8 cellular contexts compared by ENCODE assay signal in the genomic region with DNA sequence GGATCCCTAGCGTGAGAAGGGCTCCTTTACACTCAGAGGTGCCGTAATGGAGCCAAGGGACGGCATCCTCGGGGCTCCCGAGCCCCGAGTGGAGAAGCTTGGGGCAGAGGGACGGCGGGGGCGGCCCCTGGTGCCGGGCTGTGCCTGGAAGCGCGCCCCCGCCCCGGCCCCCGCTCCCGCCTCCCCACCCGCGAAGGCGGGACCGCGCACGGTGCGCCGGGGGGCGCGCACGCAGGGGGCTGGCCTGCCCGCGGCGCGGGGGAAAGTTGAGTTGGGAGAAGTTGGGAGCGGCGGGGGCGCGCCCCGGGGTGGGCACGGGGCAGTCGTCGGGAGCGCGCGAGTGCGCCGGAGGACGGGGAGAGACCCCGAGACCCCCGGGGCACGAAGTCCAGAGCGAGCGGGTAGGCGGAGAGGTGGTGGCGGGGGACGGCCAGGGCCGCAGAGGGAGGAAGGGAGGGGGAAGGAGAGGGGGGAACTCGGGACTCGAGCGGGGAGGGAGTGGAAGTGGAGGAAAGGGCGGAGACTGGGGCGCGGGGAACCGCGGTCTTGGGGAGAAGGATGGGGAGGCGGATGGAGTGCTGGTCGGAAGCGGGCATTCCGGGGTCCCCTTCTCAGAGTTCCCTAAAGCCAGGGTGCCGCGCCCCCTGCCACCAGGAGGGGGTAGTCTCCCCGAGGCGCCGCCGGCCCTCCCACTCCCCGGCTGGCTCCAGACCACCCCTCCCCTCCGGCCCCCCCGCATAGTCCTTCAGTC. TPM values are rescaled to one million over a fixed set of nuclear protein-coding genes. Genes with fewer than 3 reads are reported as not detected.
A peak's percentile ranks its signal among the peaks of the same experiment; 100 is the strongest.
DNase-seq lines count a peak whose midpoint lies in the region; ATAC-seq, FAIRE-seq and TF ChIP-seq lines count a peak whose summit lies in the region.

TSS of gene SLC4A2 (plus strand) at position 228 of the 751 bp plus-strand sequence. CDS start 2,399 bp downstream, outside the sequence.

- H3K4me3 ChIP-seq in adrenal gland (peak within 1 kb of the TSS; percentile 40 to 98 (median 72)), heart left ventricle (peak within 1 kb of the TSS; percentile 68 to 100 (median 90))

- H3K27me3 ChIP-seq in adrenal gland (no peaks in the 10 kb centered on the region), heart left ventricle (no peaks in the 10 kb centered on the region)

- H3K9me3 ChIP-seq in adrenal gland (replicated peaks in 1 of 3): no peaks in the 10 kb centered on the region
- no peaks in the 10 kb centered on the region for H3K9me3 ChIP-seq in heart left ventricle

- H3K27ac ChIP-seq in adrenal gland (peak within 1 kb of the TSS; percentile 92 to 96 (median 96)), heart left ventricle (peak within 1 kb of the TSS; percentile 90 to 99 (median 98))

- WGBS in adrenal gland, 4 donors: 1 to 2% (median 1%) methylated on average over 19 to 75 of the region's 75 CpGs
- 0 to 1% (median 1%) methylated on average over 46 to 75 of the region's 75 CpGs for whole genome bisulfite sequencing in heart left ventricle, 4 donors

- peaks cover 0 to 7% of the 10 kb centered on the region in 2 donors for H3K36me3 ChIP-seq in adrenal gland (replicated peaks in 1 of 2)
- peaks cover 0 to 12% (median 8%) of the 10 kb centered on the region in 9 donors for H3K36me3 ChIP-seq in heart left ventricle

- H3K4me1 ChIP-seq in adrenal gland (replicated peaks in 1 of 2) (peaks cover 40 to 57% of the 10 kb centered on the region in 2 donors), heart left ventricle (peaks cover 9 to 55% (median 48%) of the 10 kb centered on the region in 12 donors)

- peak in 5 of 6 experiments; percentile 9 to 48 (median 39) for TF ChIP-seq CTCF in adrenal gland (IDR thresholded peaks at IDR 0.05)
- TF ChIP-seq CTCF in heart left ventricle (IDR thresholded peaks at IDR 0.05): peak; percentile 21 to 73 (median 56)

- no peak for FAIRE-seq in urothelium cell line (lab: Jason Lieb, UNC)

- intact Hi-C loops in adrenal gland (cut with DNase I) (no loop called here), heart left ventricle (cut with DNase I) (loop anchor here in 6 of 10 donors (1.0 to 10.0 kb wide), 9 partner anchors 21 to 1347 kb away; partner anchors contain the start of genes FASTK (in 4 of the 6), ABCB8 (in 3 of the 6), ABCF2 (in 1 of the 6) and AGAP3 (in 1 of the 6))

- ATAC-seq in GM21447 (IDR thresholded peaks at IDR 0.05; ENCODE audit: unreplicated experiment) (peak; percentile 21), heart left ventricle (peak; percentile 12 to 61 (median 54))

- TF ChIP-seq POLR2A in adrenal gland (IDR thresholded peaks at IDR 0.05): peak in 1 of 2 donors; percentile 34
- peak in 1 of 2 donors; percentile 51 for TF ChIP-seq POLR2A in heart left ventricle (IDR thresholded peaks at IDR 0.05)

- DNase-seq in DMS114 treated with DMSO at 0.1 percent for 48 hours (lab: John Stamatoyannopoulos, UW; ENCODE audit: unreplicated experiment): peak; percentile 55
- DNase-seq in Kasumi-1 (lab: John Stamatoyannopoulos, UW): peak; percentile 63 to 67
- DNase-seq in T-helper 1 cell: peak; percentile 39 to 68 (median 50)
- peak; percentile 67 to 86 (median 73) for DNase-seq in adrenal gland
- peak; percentile 83 to 91 (median 89) for DNase-seq in heart left ventricle
- peak; percentile 89 for DNase-seq in pons (ENCODE audit: low spot score)
- peak; percentile 67 for DNase-seq in urothelium cell line (ENCODE audit: low spot score)

RNA-seq across cellular contexts. Expression of gene SLC4A2, which starts in this region (rescaled TPM):
- total RNA-seq in adrenal gland (100 to 1,000 TPM in 7 of 8 donors, 10 to 100 TPM in 1; 67.4 to 179 (median 155) TPM), heart left ventricle (10 to 100 TPM; 44.1 to 84.3 (median 54.8) TPM)
- polyA plus RNA-seq in adrenal gland (100 to 1,000 TPM in 2 of 3 donors, 10 to 100 TPM in 1; 31.5 to 258 (median 157) TPM), heart left ventricle (100 to 1,000 TPM in 1 of 2 donors, 10 to 100 TPM in 1; 68.3 to 113 TPM)

Comparison
In these comparisons a context has a peak if more than half of its experiments do, and no peak if none do; other contexts are left out.
1. Peak in every context shown above with its lines: DNase-seq, ATAC-seq, H3K4me3 ChIP-seq and H3K27ac ChIP-seq.
2. intact Hi-C loops: an anchor here in heart left ventricle (1.0 to 10.0 kb wide); none called in adrenal gland.